ENCODE assay signal across 8 cellular contexts in the genomic region with DNA sequence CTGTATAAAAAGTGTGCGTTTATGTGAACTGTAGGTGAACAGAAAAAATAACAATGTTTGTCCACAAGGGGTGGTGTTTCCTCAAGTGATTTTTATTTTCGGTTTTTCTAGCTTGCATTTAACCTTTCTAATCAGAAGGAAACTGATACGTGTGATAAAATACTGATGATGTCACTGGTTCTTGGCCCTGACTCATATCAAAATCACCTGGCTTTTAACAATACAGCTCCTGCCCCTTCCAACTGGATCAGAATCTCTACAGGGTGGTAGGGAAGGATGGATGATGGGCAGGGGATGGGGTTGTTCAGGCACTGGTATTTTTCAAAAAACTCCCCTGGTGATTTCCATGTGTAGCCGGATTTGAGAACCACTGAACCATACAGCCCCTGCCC. TPM values are rescaled to one million over a fixed set of nuclear protein-coding genes. Genes with fewer than 3 reads are reported as not detected.
DNase-seq lines count a peak whose midpoint lies in the region; ATAC-seq and TF ChIP-seq lines count a peak whose summit lies in the region.

No MANE protein-coding gene starts in this region.

- no peak overlapping the region for H3K27ac ChIP-seq in osteoblast (ENCODE audit: low read depth, low read length)

- DNase-seq in EH (ENCODE audit: low read depth) (peak; percentile 19), chondrocyte (ENCODE audit: low spot score) (no peak), osteoblast (ENCODE audit: insufficient read length, low spot score, missing footprints) (no peak), GF-D8 (lab: John Stamatoyannopoulos, UW) (no peak)
- no peak for DNase-seq in activated CD8-positive, alpha-beta memory T cell treated with anti-CD3 and anti-CD28 coated beads, Interleukin-2, amount 50 U/mL, for 48 hours

- no peak overlapping the region for H3K27ac Mint-ChIP-seq in chondrocyte (ENCODE audit: unreplicated experiment)

- H2AFZ ChIP-seq in Loucy (ENCODE audit: low read length) = peak overlapping the region; percentile 88
- H2AFZ ChIP-seq in osteoblast (ENCODE audit: low read length) = no peak overlapping the region

- H3K9me2 ChIP-seq in Loucy (replicated peaks; ENCODE audit: low read depth, low read length) = no peaks in the 10 kb centered on the region

- no peaks in the 10 kb centered on the region for H4K20me1 ChIP-seq in Loucy (ENCODE audit: insufficient read depth, low read length, poor library complexity, severe bottlenecking)
- H4K20me1 ChIP-seq in osteoblast (ENCODE audit: insufficient read depth, low read length) = no peaks in the 10 kb centered on the region

- peak overlapping the region; percentile 54 for H3K4me3 ChIP-seq in Loucy (ENCODE audit: low read length, poor library complexity, severe bottlenecking)
- no peak overlapping the region for H3K4me3 ChIP-seq in osteoblast (ENCODE audit: insufficient read depth, low read length)

- H3K4me1 ChIP-seq in Loucy (ENCODE audit: insufficient read depth, low read length, poor library complexity, severe bottlenecking) (no peaks in the 10 kb centered on the region), osteoblast (ENCODE audit: insufficient read depth, low read length) (peaks cover 12% of the 10 kb centered on the region)

- ATAC-seq in GM21360 (IDR thresholded peaks at IDR 0.05; ENCODE audit: unreplicated experiment) (peak; percentile 50), HG03378 (IDR thresholded peaks at IDR 0.05; ENCODE audit: unreplicated experiment) (no peak)

- no peak overlapping the region for H3K4me3 Mint-ChIP-seq in chondrocyte (ENCODE audit: unreplicated experiment)

- H3K4me1 Mint-ChIP-seq in chondrocyte (ENCODE audit: low read depth) = no peaks in the 10 kb centered on the region

- H3K36me3 Mint-ChIP-seq in chondrocyte (ENCODE audit: low read depth) = peaks cover 1% of the 10 kb centered on the region

- peak; percentile 74 for TF ChIP-seq CTCF in Loucy (conservative IDR thresholded peaks at IDR 0.05; ENCODE audit: low read length)
- peak; percentile 73 for TF ChIP-seq CTCF in chondrocyte (IDR thresholded peaks at IDR 0.05)
- TF ChIP-seq CTCF in osteoblast (IDR thresholded peaks at IDR 0.05; ENCODE audit: extremely low read depth, low read depth, low read length) = peak; percentile 60

- H3K27me3 Mint-ChIP-seq in chondrocyte (ENCODE audit: low read depth) = no peaks in the 10 kb centered on the region

- H3K36me3 ChIP-seq in Loucy (ENCODE audit: insufficient read depth, low read length) (no peaks in the 10 kb centered on the region), osteoblast (ENCODE audit: insufficient read depth, low read length) (no peaks in the 10 kb centered on the region)

- H3K4me2 ChIP-seq in Loucy (ENCODE audit: low read depth, low read length, poor library complexity, severe bottlenecking) (peak overlapping the region; percentile 67), osteoblast (ENCODE audit: insufficient read depth, low read length) (no peak overlapping the region)

- H3K27me3 ChIP-seq in Loucy (ENCODE audit: insufficient read depth, low read length, poor library complexity, severe bottlenecking) = no peaks in the 10 kb centered on the region
- H3K27me3 ChIP-seq in osteoblast (ENCODE audit: insufficient read depth, low read length) = peaks cover 16% of the 10 kb centered on the region

- no peaks in the 10 kb centered on the region for H3F3A ChIP-seq in Loucy (ENCODE audit: low read depth)

- H3K79me2 ChIP-seq in Loucy (ENCODE audit: insufficient read depth, low read length) = no peaks in the 10 kb centered on the region
- H3K79me2 ChIP-seq in osteoblast (ENCODE audit: insufficient read depth, low read length) = no peaks in the 10 kb centered on the region

- no peaks in the 10 kb centered on the region for H3K9me3 ChIP-seq in Loucy (ENCODE audit: insufficient read depth, low read depth, low read length)
- no peaks in the 10 kb centered on the region for H3K9me3 ChIP-seq in osteoblast (ENCODE audit: low read depth, low read length)

- H3K9ac ChIP-seq in Loucy (ENCODE audit: low read depth, low read length, poor library complexity, severe bottlenecking) = no peak overlapping the region

- H3K9me3 Mint-ChIP-seq in chondrocyte (ENCODE audit: low read depth) = peaks cover 6% of the 10 kb centered on the region

RNA-seq across cellular contexts. Expression of a gene that starts 10.9 kb away (rescaled TPM):
- total RNA-seq in chondrocyte (not detected in 3 replicates), osteoblast (not detected in 2 replicates)

RNA-seq across cellular contexts. Expression of a gene that starts 39.7 kb away (rescaled TPM):
- 67.4 to 74.9 TPM (median 69.0 TPM) in 3 replicates for total RNA-seq in chondrocyte
- total RNA-seq in osteoblast = 200 and 219 TPM in 2 replicates
